In the genomic region with DNA sequence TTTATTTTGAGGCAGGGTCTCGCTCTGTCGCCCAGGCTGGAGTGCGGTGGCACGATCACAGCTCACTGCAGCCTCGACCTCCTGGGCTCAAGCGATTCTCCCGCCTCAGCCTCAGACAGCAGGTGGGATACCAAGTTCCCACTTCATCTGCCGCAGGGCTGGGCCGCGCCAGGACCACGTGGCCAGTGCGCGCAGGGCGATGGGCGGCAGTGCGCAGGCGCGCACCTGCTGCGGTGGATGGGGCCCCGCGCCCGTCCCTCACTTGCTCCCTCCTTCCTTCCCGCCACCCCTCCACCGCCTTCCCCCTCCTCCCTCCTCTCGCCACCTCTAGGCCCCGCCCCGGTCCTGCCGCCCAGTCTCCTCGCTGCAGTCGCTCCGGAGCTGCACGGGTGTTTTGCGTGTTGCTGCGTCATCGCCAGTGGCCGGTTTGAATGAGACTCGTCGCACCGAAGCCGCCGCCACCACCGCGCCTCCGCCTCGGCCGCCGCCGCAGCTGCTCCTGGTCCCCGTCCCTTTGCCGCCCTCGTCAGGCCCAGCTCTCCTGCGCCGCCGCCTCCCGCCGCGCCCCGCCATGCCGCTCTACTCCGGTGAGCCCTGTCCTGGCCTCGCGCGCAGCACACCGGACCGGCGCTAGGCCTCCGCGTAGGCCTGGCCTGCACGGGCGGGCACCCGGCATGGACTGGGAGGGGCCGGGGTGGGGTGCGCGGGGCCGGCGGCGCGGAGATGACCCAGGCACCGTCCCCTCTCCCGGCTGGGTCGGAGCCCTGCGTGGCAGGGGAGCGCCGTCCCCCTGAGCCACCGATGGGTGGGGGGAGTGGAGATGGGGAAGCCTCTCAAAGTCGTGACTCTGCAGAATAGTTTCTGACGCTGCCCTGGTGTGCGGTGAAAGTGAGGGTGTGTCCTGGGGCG, we compare ENCODE assay signal across 9 cellular contexts. TPM values are rescaled to one million over a fixed set of nuclear protein-coding genes. Genes with fewer than 3 reads are reported as not detected.
DNase-seq lines count a peak whose midpoint lies in the region; ATAC-seq, FAIRE-seq and TF ChIP-seq lines count a peak whose summit lies in the region.
"Had no signal": no experiment of that assay in that cellular context is flagged by ENCODE, and none has a peak within 500 bp of the region (broad histone marks: within the 10 kb centered on the region; RNA-seq: fewer than 3 reads in every experiment).

TSS of gene USP14 (plus strand) at position 430 of the 909 bp plus-strand sequence. CDS start at position 572, 142 bp downstream.

- TF ChIP-seq CTCF in BE2C (IDR thresholded peaks at IDR 0.05; ENCODE audit: low read depth, low read length): no peak
- no peak for TF ChIP-seq CTCF in kidney (IDR thresholded peaks at IDR 0.05; ENCODE audit: borderline replicate concordance, extremely low read depth, insufficient read depth)

- H3K36me3 ChIP-seq in BE2C (no peaks in the 10 kb centered on the region; the same call in 1 of the 2 replicates), kidney (ENCODE audit: control insufficient read depth in 1 of 2, insufficient read depth in 2 of 2, low read length in 2 of 2) (no peaks in the 10 kb centered on the region)

- ATAC-seq in HG03442 (IDR thresholded peaks at IDR 0.05; ENCODE audit: unreplicated experiment): peak; percentile 91

- DNase-seq in BE2C (peak; percentile 93), GM19239 (ENCODE audit: insufficient read length, low spot score) (peak; percentile 92), NCI-H510A treated with DMSO at 0.1 percent for 48 hours (lab: John Stamatoyannopoulos, UW) (peak; percentile 89), cerebellum (ENCODE audit: low spot score) (peak; percentile 99), kidney (peak; percentile 99)
- peak; percentile 96 to 97 for DNase-seq in activated CD4-positive, alpha-beta T cell treated with anti-CD3 and anti-CD28 coated beads for 24 hours (ENCODE audit: low read depth in 2 of 2)
- peak; percentile 91 to 95 for DNase-seq in stimulated activated CD4-positive, alpha-beta T cell treated with anti-CD3 and anti-CD28 coated beads, Interleukin-15, amount 100 ng/mL, for 1 hour (ENCODE audit: low read depth in 1 of 2, low spot score in 1 of 2)

- H3K9me3 ChIP-seq in BE2C: no peaks in the 10 kb centered on the region
- H3K9me3 ChIP-seq in kidney (ENCODE audit: control insufficient read depth in 1 of 2, low read length in 2 of 2): no peaks in the 10 kb centered on the region

- intact Hi-C loops in kidney (cut with DNase I): no loop called here

- H3K4me1 ChIP-seq in BE2C: no peaks in the 10 kb centered on the region
- H3K4me1 ChIP-seq in kidney (ENCODE audit: control insufficient read depth in 1 of 2, insufficient read depth in 1 of 2, low read depth in 1 of 2, low read length in 2 of 2): peaks cover 0 to 8% of the 10 kb centered on the region in 2 donors

- H3K9ac ChIP-seq in kidney (ENCODE audit: low read length in 2 of 2): peak within 1 kb of the TSS; percentile 90 to 93

- H3K4me3 ChIP-seq in BE2C (ENCODE audit: low read depth, low read length): peak within 1 kb of the TSS; percentile 81
- H3K4me3 ChIP-seq in kidney (ENCODE audit: low read length in 2 of 2): peak within 1 kb of the TSS; percentile 72 to 93

- FAIRE-seq in GM19239 (lab: Jason Lieb, UNC) (peak; percentile 98), kidney (lab: Jason Lieb, UNC) (no peak)
- FAIRE-seq: islet of Langerhans had no signal

- peak within 1 kb of the TSS; percentile 82 to 90 for H3K27ac ChIP-seq in kidney (ENCODE audit: low read depth in 2 of 2, low read length in 2 of 2)

- no peaks in the 10 kb centered on the region for H3K27me3 ChIP-seq in BE2C

RNA-seq across cellular contexts. Expression of gene USP14, which starts in this region (rescaled TPM):
- 33.9 TPM for polyA plus RNA-seq in BE2C (2012; ENCODE audit: insufficient read depth, insufficient read length, low read depth)
- total RNA-seq in cerebellum: 31.3 TPM
- 41.9 TPM for total RNA-seq in kidney
- polyA plus RNA-seq in kidney (ENCODE audit: insufficient read depth, low read depth, low replicate concordance): 27.1 TPM

Comparison
In these comparisons a context has a peak if more than half of its experiments do, and no peak if none do; other contexts are left out.
1. Peak in every context shown above with its lines: DNase-seq, ATAC-seq, H3K4me3 ChIP-seq and H3K27ac ChIP-seq.